8 cellular contexts compared by ENCODE assay signal in the genomic region with DNA sequence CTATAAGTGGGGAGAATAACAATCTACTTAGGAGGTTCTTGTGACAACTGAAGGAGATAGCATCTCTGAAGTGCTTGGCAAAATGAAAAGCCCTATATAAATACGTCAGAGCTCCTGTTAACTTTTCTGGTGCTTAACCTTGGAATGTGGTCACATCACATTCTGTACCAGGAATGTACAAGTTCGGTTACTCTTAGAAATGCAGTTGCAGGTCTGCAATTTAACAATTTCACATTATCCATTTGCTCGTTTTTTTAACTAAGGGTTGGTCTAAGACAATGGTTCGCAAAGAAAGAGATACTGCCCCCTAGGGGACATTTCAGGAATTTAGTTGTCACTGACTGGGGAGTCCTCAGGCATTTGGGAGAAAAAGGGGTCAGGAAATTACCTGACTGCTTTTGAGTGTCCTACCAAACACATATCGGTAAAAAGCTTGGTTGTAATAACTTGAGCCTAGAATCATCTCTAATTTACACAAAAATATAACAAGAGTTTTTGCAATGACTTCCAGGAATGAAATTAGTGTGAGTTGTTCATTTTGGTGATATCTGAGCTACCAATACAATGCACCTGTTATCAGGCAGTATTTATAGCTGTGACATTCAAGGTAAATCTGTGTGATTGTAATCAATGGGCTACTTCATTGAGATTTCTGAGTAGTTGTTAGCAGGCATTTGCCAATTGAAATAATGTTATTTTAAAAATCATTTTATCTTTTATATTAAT. TPM values are rescaled to one million over a fixed set of nuclear protein-coding genes. Genes with fewer than 3 reads are reported as not detected.
DNase-seq lines count a peak whose midpoint lies in the region; ATAC-seq and TF ChIP-seq lines count a peak whose summit lies in the region.

No MANE protein-coding gene starts in this region.

- H3K27ac ChIP-seq in psoas muscle = no peak overlapping the region

- DNase-seq in BE2C (peak; percentile 69), GM13977 (ENCODE audit: low spot score) (peak; percentile 75), NOMO-1 treated with dmso at 0.1 percent for 144 hours (lab: John Stamatoyannopoulos, UW; ENCODE audit: unreplicated experiment) (peak; percentile 35), glomerular endothelial cell (ENCODE audit: extremely low read depth, low read depth, low spot score) (peak; percentile 68), psoas muscle (no peak), H4 (ENCODE audit: low spot score) (no peak)
- DNase-seq in activated naive CD4-positive, alpha-beta T cell treated with Interleukin-2 at 50 U/mL for 16 hours = peak; percentile 35

- H3K4me3 ChIP-seq in BE2C (ENCODE audit: low read depth, low read length) = no peak overlapping the region
- no peak overlapping the region for H3K4me3 ChIP-seq in psoas muscle

- ATAC-seq in HG03457 (IDR thresholded peaks at IDR 0.05; ENCODE audit: unreplicated experiment) = peak; percentile 52
- ATAC-seq in psoas muscle = peak in 3 of 4 donors; percentile 43 to 66 (median 52)

- H3K9me3 ChIP-seq in BE2C = no peaks in the 10 kb centered on the region
- H3K9me3 ChIP-seq in psoas muscle = no peaks in the 10 kb centered on the region

- TF ChIP-seq CTCF in BE2C (IDR thresholded peaks at IDR 0.05; ENCODE audit: low read depth, low read length) (peak; percentile 91), GM13977 (IDR thresholded peaks at IDR 0.05; ENCODE audit: extremely low read depth, insufficient read depth, missing control alignments) (peak; percentile 76), psoas muscle (IDR thresholded peaks at IDR 0.05) (peak; percentile 91)

- intact Hi-C loops in psoas muscle (cut with DNase I) = loop anchor here in 1 of 2 donors (10.0 kb wide), 1 partner anchor 277 kb away; no protein-coding TSS in a partner anchor

- WGBS in psoas muscle, 3 donors = 4 to 10% (median 7%) methylated on average over 5 of the region's 5 CpGs

- H3K27me3 ChIP-seq in BE2C (no peaks in the 10 kb centered on the region), psoas muscle (ENCODE audit: insufficient read depth in 3 of 3, low read length in 2 of 3) (no peaks in the 10 kb centered on the region)

- H3K4me1 ChIP-seq in BE2C (no peaks in the 10 kb centered on the region), psoas muscle (peaks cover 28% of the 10 kb centered on the region)

- in situ Hi-C loops in GM13977 (cut with MboI; ENCODE audit: low pct_unique_long_range_greater_than_20kb, low sequenced_read_pairs, unreplicated experiment) = loop anchor here (5.0 kb wide), 1 partner anchor 109 kb away; no protein-coding TSS in a partner anchor

- H3K36me3 ChIP-seq in BE2C (no peaks in the 10 kb centered on the region), psoas muscle (ENCODE audit: insufficient read depth in 1 of 2, low read depth in 1 of 2) (no peaks in the 10 kb centered on the region)

RNA-seq across cellular contexts. Expression of a gene that starts 5.4 kb away (rescaled TPM):
- polyA plus RNA-seq in BE2C (2012; ENCODE audit: insufficient read depth, insufficient read length, low read depth) = 9.8 TPM
- 59.6 and 86.3 TPM in 2 replicates for total RNA-seq in glomerular endothelial cell
- 10 to 100 TPM; 28.9 to 36.7 (median 34.2) TPM for total RNA-seq in psoas muscle
- polyA plus RNA-seq in psoas muscle = 10 to 100 TPM; 14.5 to 60.8 (median 27.6) TPM
- 1.3 and 1.9 TPM in 2 replicates for total RNA-seq in H4 (2014; rRNA removed; shearing (Covaris generic))

RNA-seq across cellular contexts. Expression of a gene that starts 8.2 kb away (rescaled TPM):
- polyA plus RNA-seq in BE2C (2012; ENCODE audit: insufficient read depth, insufficient read length, low read depth) = not detected
- 0.06 TPM in 1 of 2 replicates, not detected in the other for total RNA-seq in glomerular endothelial cell
- not detected for total RNA-seq in psoas muscle
- polyA plus RNA-seq in psoas muscle = under 1 TPM in 1 of 3 donors, not detected in 2; 0.09 TPM
- not detected in 2 replicates for total RNA-seq in H4 (2014; rRNA removed; shearing (Covaris generic))

RNA-seq across cellular contexts. Expression of a gene that starts 48.9 kb away (rescaled TPM):
- polyA plus RNA-seq in BE2C (2012; ENCODE audit: insufficient read depth, insufficient read length, low read depth) = 99.7 TPM
- total RNA-seq in glomerular endothelial cell = 117 and 166 TPM in 2 replicates
- total RNA-seq in psoas muscle = 10 to 100 TPM; 35.9 to 55.0 (median 42.3) TPM
- 100 to 1,000 TPM in 1 of 3 donors, 10 to 100 TPM in 2; 84.2 to 115 (median 90.6) TPM for polyA plus RNA-seq in psoas muscle
- total RNA-seq in H4 (2014; rRNA removed; shearing (Covaris generic)) = 58.8 and 77.4 TPM in 2 replicates

RNA-seq across cellular contexts. Expression of a gene that starts 49.9 kb away (rescaled TPM):
- 103 TPM for polyA plus RNA-seq in BE2C (2012; ENCODE audit: insufficient read depth, insufficient read length, low read depth)
- total RNA-seq in glomerular endothelial cell (42.1 and 59.7 TPM in 2 replicates), psoas muscle (10 to 100 TPM; 50.7 to 86.1 (median 72.0) TPM)
- 10 to 100 TPM; 31.2 to 57.1 (median 37.3) TPM for polyA plus RNA-seq in psoas muscle
- 29.7 and 35.5 TPM in 2 replicates for total RNA-seq in H4 (2014; rRNA removed; shearing (Covaris generic))

Comparison
In these comparisons a context has a peak if more than half of its experiments do, and no peak if none do; other contexts are left out.
1. DNase-seq: peak in BE2C (single experiment), GM13977 (single experiment), NOMO-1 treated with dmso at 0.1 percent for 144 hours (single experiment), activated naive CD4-positive, alpha-beta T cell treated with Interleukin-2 at 50 U/mL for 16 hours (single experiment) and glomerular endothelial cell (single experiment); none in psoas muscle (0 of 2) and H4 (single experiment).
2. RNA of a gene that starts 5.4 kb away (total RNA-seq): 59.6 to 86.3 TPM in glomerular endothelial cell and 28.9 to 36.7 TPM in psoas muscle; 1.3 to 1.9 TPM in H4; every median in the first group is over 10 times any median in the second.
3. Peak in every context shown above with its lines, with median percentiles within 50 percentile points of each other: CTCF ChIP-seq.